ENCODE assay signal across 32 cellular contexts in genomic region chr6:121394151-121394550, GRCh38. TPM values are rescaled to one million over a fixed set of nuclear protein-coding genes. Genes with fewer than 3 reads are reported as not detected.
"Had no signal": no experiment of that assay in that cellular context is flagged by ENCODE, and none has a peak within 500 bp of the region (broad histone marks: within the 10 kb centered on the region; RNA-seq: fewer than 3 reads in every experiment).

No MANE protein-coding gene starts in this region.

- H3K9me3 Mint-ChIP-seq: activated B cell treated with CpG ODN at 0.5 μM for 24 hours; activated CD8-positive, alpha-beta T cell treated with anti-CD3 and anti-CD28 coated beads for 36 hours; activated naive CD4-positive, alpha-beta T cell treated with anti-CD3 and anti-CD28 coated beads for 36 hours; activated naive CD4-positive, alpha-beta T cell treated with anti-CD3 and anti-CD28 coated beads, Interleukin-2, amount 50 U/mL, for 72 hours; activated naive CD8-positive, alpha-beta T cell treated with anti-CD3 and anti-CD28 coated beads, Interleukin-2, amount 10 ng/mL, durations not matched to agents 7 days and 5 days; activated T-helper 1 cell treated with anti-CD3 and anti-CD28 coated beads, Interleukin-12 subunit alpha, Interleukin-12 subunit beta, Interleukin-2, Interleukin-4 antibody, amounts not matched to agents 30 ng/mL and 10 ng/mL and 1 ng/mL, durations not matched to agents 14 hours and 24 hours and 36 hours; activated T-helper 2 cell treated with anti-CD3 and anti-CD28 coated beads, Interferon-gamma antibody, Interleukin-2, Interleukin-4, amounts not matched to agents 10 μg/mL and 5 μg/mL and 100 μg/mL, durations not matched to agents 14 hours and 24 hours and 36 hours; brain; central memory CD8-positive, alpha-beta T cell; effector memory CD8-positive, alpha-beta T cell; T-helper 2 cell treated with Interferon-gamma antibody and Interleukin-4, amounts not matched to agents 5 μg/mL and 100 μg/mL, for 36 hours had no signal

- H3K36me3 ChIP-seq: ascending aorta, breast epithelium, cardiac muscle cell, esophagus squamous epithelium, gastroesophageal sphincter, heart right ventricle, WERI-Rb-1 had no signal

- H3K4me1 Mint-ChIP-seq: activated B cell treated with CpG ODN at 0.5 μM for 24 hours; activated naive CD8-positive, alpha-beta T cell treated with anti-CD3 and anti-CD28 coated beads, Interleukin-2, amount 10 ng/mL, durations not matched to agents 7 days and 5 days; brain; central memory CD8-positive, alpha-beta T cell had no signal

- H3K4me1 ChIP-seq: ascending aorta, breast epithelium, esophagus squamous epithelium, gastroesophageal sphincter, heart right ventricle had no signal

- H3K27ac ChIP-seq: ascending aorta, breast epithelium, cardiac muscle cell, epithelial cell of prostate, esophagus squamous epithelium, gastroesophageal sphincter, heart right ventricle, WERI-Rb-1 had no signal

- DNase-seq: activated B cell treated with CpG ODN at 0.5 μM for 24 hours; activated CD4-positive, alpha-beta T cell treated with anti-CD3 and anti-CD28 coated beads for 48 hours; activated CD4-positive, alpha-beta T cell treated with anti-CD3 and anti-CD28 coated beads, Interleukin-2, amount 50 U/mL, for 1 hour; activated CD4-positive, alpha-beta T cell treated with anti-CD3 and anti-CD28 coated beads, Interleukin-2, amount 50 U/mL, for 48 hours; activated CD8-positive, alpha-beta memory T cell treated with anti-CD3 and anti-CD28 coated beads for 24 hours; activated CD8-positive, alpha-beta T cell treated with anti-CD3 and anti-CD28 coated beads for 36 hours; activated effector memory CD4-positive, alpha-beta T cell treated with anti-CD3 and anti-CD28 coated beads, Interleukin-2, amount 50 U/mL, for 16 hours; activated naive CD4-positive, alpha-beta T cell treated with anti-CD3 and anti-CD28 coated beads for 36 hours; activated naive CD8-positive, alpha-beta T cell treated with anti-CD3 and anti-CD28 coated beads, Interleukin-2, amount 10 ng/mL, durations not matched to agents 7 days and 5 days; activated T-cell treated with anti-CD3 and anti-CD28 coated beads, Interleukin-2, amount 50 U/mL, for 48 hours; cortex of kidney; dermis blood vessel endothelial cell; effector CD4-positive, alpha-beta T cell; effector memory CD8-positive, alpha-beta T cell; esophagus squamous epithelium; foreskin melanocyte; heart right ventricle; T-helper 1 cell; T-helper 17 cell; T1000; WERI-Rb-1 had no signal

- H3K27me3 ChIP-seq: ascending aorta, breast epithelium, cardiac muscle cell, esophagus squamous epithelium, gastroesophageal sphincter, heart right ventricle had no signal

- H3K4me3 Mint-ChIP-seq: activated B cell treated with CpG ODN at 0.5 μM for 24 hours; activated CD8-positive, alpha-beta T cell treated with anti-CD3 and anti-CD28 coated beads for 36 hours; activated naive CD4-positive, alpha-beta T cell treated with anti-CD3 and anti-CD28 coated beads for 36 hours; activated naive CD8-positive, alpha-beta T cell treated with anti-CD3 and anti-CD28 coated beads, Interleukin-2, amount 10 ng/mL, durations not matched to agents 7 days and 5 days; activated T-helper 1 cell treated with anti-CD3 and anti-CD28 coated beads, Interleukin-12 subunit alpha, Interleukin-12 subunit beta, Interleukin-2, Interleukin-4 antibody, amounts not matched to agents 30 ng/mL and 10 ng/mL and 1 ng/mL, durations not matched to agents 14 hours and 24 hours and 36 hours; brain; central memory CD8-positive, alpha-beta T cell; effector memory CD8-positive, alpha-beta T cell; T-helper 17 cell; T-helper 2 cell treated with Interferon-gamma antibody and Interleukin-4, amounts not matched to agents 5 μg/mL and 100 μg/mL, for 36 hours had no signal

- H3K36me3 Mint-ChIP-seq: activated naive CD4-positive, alpha-beta T cell treated with anti-CD3 and anti-CD28 coated beads, Interleukin-2, amount 50 U/mL, for 72 hours; activated naive CD8-positive, alpha-beta T cell treated with anti-CD3 and anti-CD28 coated beads, Interleukin-2, amount 10 ng/mL, durations not matched to agents 7 days and 5 days; brain had no signal

- H3K4me3 ChIP-seq: ascending aorta, breast epithelium, cardiac muscle cell, esophagus squamous epithelium, gastroesophageal sphincter, heart right ventricle had no signal

- H3K27me3 Mint-ChIP-seq: activated B cell treated with CpG ODN at 0.5 μM for 24 hours had no signal

- H3K9me3 ChIP-seq: ascending aorta, breast epithelium, esophagus squamous epithelium, gastroesophageal sphincter, heart right ventricle had no signal

- H3K27ac Mint-ChIP-seq: activated B cell treated with CpG ODN at 0.5 μM for 24 hours; activated CD8-positive, alpha-beta T cell treated with anti-CD3 and anti-CD28 coated beads for 36 hours; activated naive CD4-positive, alpha-beta T cell treated with anti-CD3 and anti-CD28 coated beads for 36 hours; activated naive CD4-positive, alpha-beta T cell treated with anti-CD3 and anti-CD28 coated beads, Interleukin-2, amount 50 U/mL, for 72 hours; activated naive CD8-positive, alpha-beta T cell treated with anti-CD3 and anti-CD28 coated beads, Interleukin-2, amount 10 ng/mL, durations not matched to agents 7 days and 5 days; activated T-helper 1 cell treated with anti-CD3 and anti-CD28 coated beads, Interleukin-12 subunit alpha, Interleukin-12 subunit beta, Interleukin-2, Interleukin-4 antibody, amounts not matched to agents 30 ng/mL and 10 ng/mL and 1 ng/mL, durations not matched to agents 14 hours and 24 hours and 36 hours; activated T-helper 2 cell treated with anti-CD3 and anti-CD28 coated beads, Interferon-gamma antibody, Interleukin-2, Interleukin-4, amounts not matched to agents 10 μg/mL and 5 μg/mL and 100 μg/mL, durations not matched to agents 14 hours and 24 hours and 36 hours; effector memory CD8-positive, alpha-beta T cell; T-helper 17 cell; T-helper 2 cell treated with Interferon-gamma antibody and Interleukin-4, amounts not matched to agents 5 μg/mL and 100 μg/mL, for 36 hours had no signal

RNA-seq across cellular contexts. Expression of gene GJA1, which starts 41.3 kb away (rescaled TPM):
- total RNA-seq: activated B cell treated with CpG ODN at 0.5 μM for 24 hours; activated naive CD8-positive, alpha-beta T cell treated with anti-CD3 and anti-CD28 coated beads, Interleukin-2, amount 10 ng/mL, durations not matched to agents 7 days and 5 days; activated T-helper 1 cell treated with anti-CD3 and anti-CD28 coated beads, Interleukin-12 subunit alpha, Interleukin-12 subunit beta, Interleukin-2, Interleukin-4 antibody, amounts not matched to agents 30 ng/mL and 10 ng/mL and 1 ng/mL, durations not matched to agents 14 hours and 24 hours and 36 hours; activated T-helper 2 cell treated with anti-CD3 and anti-CD28 coated beads, Interferon-gamma antibody, Interleukin-2, Interleukin-4, amounts not matched to agents 10 μg/mL and 5 μg/mL and 100 μg/mL, durations not matched to agents 14 hours and 24 hours and 36 hours had no signal
